Comparison of ENCODE assay signal across 27 cellular contexts in genomic region chr7:149822353-149822943, GRCh38. TPM values are rescaled to one million over a fixed set of nuclear protein-coding genes. Genes with fewer than 3 reads are reported as not detected.
DNase-seq lines count a peak whose midpoint lies in the region; ATAC-seq, FAIRE-seq and TF ChIP-seq lines count a peak whose summit lies in the region.
"Had no signal": no experiment of that assay in that cellular context is flagged by ENCODE, and none has a peak within 500 bp of the region (broad histone marks: within the 10 kb centered on the region; RNA-seq: fewer than 3 reads in every experiment).

No MANE protein-coding gene starts in this region.

- peak overlapping the region; percentile 76 for H3K4me2 ChIP-seq in HepG2 (ENCODE audit: low read depth, low read length)

- H3K27ac ChIP-seq in HepG2 (ENCODE audit: extremely low read length, insufficient read depth, low read length) (no peak overlapping the region), body of pancreas (no peak overlapping the region)
- H3K27ac ChIP-seq: ovary, vagina had no signal

- no peak overlapping the region for H2AFZ ChIP-seq in HepG2 (ENCODE audit: low read length)

- in situ Hi-C loops in HepG2 (cut with HindIII; ENCODE audit: extremely low pct_ligation_motif_present, low pct_unique_long_range_greater_than_20kb), result no loop called here

- H3K9me3 Mint-ChIP-seq in Caco-2 (ENCODE audit: unreplicated experiment) (no peaks in the 10 kb centered on the region), brain (no peaks in the 10 kb centered on the region)
- H3K9me3 Mint-ChIP-seq: activated B cell treated with CpG ODN at 0.5 μM for 24 hours; activated T-cell treated with anti-CD3 and anti-CD28 coated beads, Interleukin-2, amount 50 U/mL, for 4 hours; CD8-positive, alpha-beta T cell; naive thymus-derived CD4-positive, alpha-beta T cell had no signal

- 63% methylated on average over 9 of the region's 22 CpGs for WGBS in HepG2 (ENCODE audit: low lambda C conversion rate)
- WGBS in body of pancreas, 2 donors, result 65 to 82% methylated on average over 14 to 15 of the region's 22 CpGs

- POLR2A ChIA-PET in Caco-2 (lab: Charles Lee), result no interaction called here
- POLR2A ChIA-PET in HepG2 (lab: Yijun Ruan, JAX), result no interaction called here

- H3K9me3 ChIP-seq in Caco-2, result no peaks in the 10 kb centered on the region
- no peaks in the 10 kb centered on the region for H3K9me3 ChIP-seq in HepG2 (ENCODE audit: low read length)
- H3K9me3 ChIP-seq in body of pancreas, result no peaks in the 10 kb centered on the region
- H3K9me3 ChIP-seq: HAP-1, ovary, vagina had no signal

- TF ChIP-seq POLR2A in HepG2 (IDR thresholded peaks at IDR 0.05; ENCODE audit: insufficient read depth in 1 of 2, low read depth in 2 of 2, low read length in 2 of 2) (no peak), body of pancreas (IDR thresholded peaks at IDR 0.05) (no peak)

- no peak for TF ChIP-seq CTCF in Caco-2 (IDR thresholded peaks at IDR 0.05; ENCODE audit: insufficient read depth in 1 of 2, low read depth in 1 of 2, low read length in 1 of 2, severe bottlenecking in 1 of 2, unreplicated experiment in 1 of 2)
- TF ChIP-seq CTCF in brain (conservative IDR thresholded peaks at IDR 0.05), result no peak
- no peak for TF ChIP-seq CTCF in HepG2 (CRISPR knock-in tag; IDR thresholded peaks at IDR 0.05)
- TF ChIP-seq CTCF in body of pancreas (IDR thresholded peaks at IDR 0.05), result no peak

- BruUV-seq in Caco-2 (replicated peaks; lab: Mats Ljungman, UMichigan) (no TSS peak), HepG2 (replicated peaks; lab: Mats Ljungman, UMichigan) (no TSS peak)

- H3K79me2 ChIP-seq in HepG2 (ENCODE audit: insufficient read depth, low read length), result no peaks in the 10 kb centered on the region

- peaks cover 16% of the 10 kb centered on the region for H3K4me1 ChIP-seq in Caco-2
- peaks cover 15% of the 10 kb centered on the region for H3K4me1 ChIP-seq in HepG2 (ENCODE audit: insufficient read depth, low read length)
- H3K4me1 ChIP-seq in body of pancreas, result no peaks in the 10 kb centered on the region
- H3K4me1 ChIP-seq: HAP-1, vagina had no signal

- H3K4me3 ChIP-seq in Caco-2 (ENCODE audit: low read depth, low read length) (no peak overlapping the region), HepG2 (replicated peaks in 1 of 3; ENCODE audit: insufficient read depth in 1 of 3, low read depth in 2 of 3, low read length in 3 of 3) (peak overlapping the region; percentile 15 to 69 (median 35); a peak in 4 of 6 replicates), skeletal muscle cell (ENCODE audit: low read depth, low read length) (no peak overlapping the region), body of pancreas (no peak overlapping the region)
- H3K4me3 ChIP-seq: HAP-1, ovary, vagina had no signal

- DNase-seq in Caco-2, result no peak
- DNase-seq in HepG2 (ENCODE audit: low spot score), result no peak
- peak; percentile 25 for DNase-seq in skeletal muscle cell (ENCODE audit: low read depth)
- no peak for DNase-seq in body of pancreas
- no peak for DNase-seq in foreskin melanocyte
- DNase-seq: activated B cell treated with CpG ODN at 0.5 μM for 24 hours; activated naive CD4-positive, alpha-beta T cell treated with anti-CD3 and anti-CD28 coated beads, Interleukin-2, amount 50 U/mL, for 16 hours; activated T-cell treated with anti-CD3 and anti-CD28 coated beads, Interleukin-2, amount 50 U/mL, for 4 hours; CD8-positive, alpha-beta T cell; effector CD8-positive, alpha-beta T cell; GF-D8; hypothalamus; islet precursor cell; KBM-7; naive thymus-derived CD4-positive, alpha-beta T cell; NCI-H1436 treated with DMSO at 0.1 percent for 48 hours; NCI-H526 treated with DMSO at 0.1 percent for 48 hours; T-helper 9 cell had no signal

- H3K27me3 Mint-ChIP-seq in Caco-2 (ENCODE audit: insufficient read depth, unreplicated experiment) (no peaks in the 10 kb centered on the region), brain (no peaks in the 10 kb centered on the region)
- H3K27me3 Mint-ChIP-seq: activated B cell treated with CpG ODN at 0.5 μM for 24 hours; naive thymus-derived CD4-positive, alpha-beta T cell had no signal

- CTCF ChIA-PET in Caco-2 (lab: Charles Lee), result no interaction called here
- CTCF ChIA-PET in HepG2 (lab: Yijun Ruan, JAX; ENCODE audit: low intra/inter-chr PET ratio, low total read pairs), result no interaction called here

- FAIRE-seq in HepG2 (lab: Jason Lieb, UNC), result no peak
- FAIRE-seq: frontal cortex had no signal

- ATAC-seq in HepG2, result no peak
- no peak for ATAC-seq in body of pancreas
- no peak for ATAC-seq in HG02870 (IDR thresholded peaks at IDR 0.05; ENCODE audit: unreplicated experiment)
- ATAC-seq: activated T-cell treated with anti-CD3 and anti-CD28 coated beads, Interleukin-2, amount 50 U/mL, for 4 hours; CD8-positive, alpha-beta T cell; naive thymus-derived CD4-positive, alpha-beta T cell; sciatic nerve had no signal

- H3K36me3 Mint-ChIP-seq in Caco-2 (ENCODE audit: insufficient read depth, unreplicated experiment) (no peaks in the 10 kb centered on the region), brain (no peaks in the 10 kb centered on the region)
- H3K36me3 Mint-ChIP-seq: CD8-positive, alpha-beta T cell; naive thymus-derived CD4-positive, alpha-beta T cell had no signal

- H3K4me3 Mint-ChIP-seq in Caco-2 (ENCODE audit: unreplicated experiment), result no peak overlapping the region
- no peak overlapping the region for H3K4me3 Mint-ChIP-seq in brain
- H3K4me3 Mint-ChIP-seq: activated B cell treated with CpG ODN at 0.5 μM for 24 hours; activated T-cell treated with anti-CD3 and anti-CD28 coated beads, Interleukin-2, amount 50 U/mL, for 4 hours; CD8-positive, alpha-beta T cell; naive thymus-derived CD4-positive, alpha-beta T cell had no signal

- H3K4me1 Mint-ChIP-seq in Caco-2 (ENCODE audit: low read depth, unreplicated experiment) (peaks cover 9% of the 10 kb centered on the region), brain (peaks cover 11% of the 10 kb centered on the region)
- H3K4me1 Mint-ChIP-seq: activated B cell treated with CpG ODN at 0.5 μM for 24 hours; naive thymus-derived CD4-positive, alpha-beta T cell had no signal

- H3K36me3 ChIP-seq in Caco-2 (ENCODE audit: control insufficient read depth, insufficient read depth, low read length) (no peaks in the 10 kb centered on the region), HepG2 (replicated peaks in 1 of 2; ENCODE audit: control insufficient read depth in 1 of 2, insufficient read depth in 2 of 2, low read length in 2 of 2) (no peaks in the 10 kb centered on the region), body of pancreas (replicated peaks in 1 of 2; ENCODE audit: insufficient read depth in 1 of 2, low read depth in 2 of 2) (no peaks in the 10 kb centered on the region)
- H3K36me3 ChIP-seq: HAP-1, ovary, vagina had no signal

- no peak for TF ChIP-seq EP300 in HepG2 (IDR thresholded peaks at IDR 0.05; ENCODE audit: low read depth in 2 of 2, low read length in 2 of 2)
- TF ChIP-seq EP300 in HepG2 (CRISPR knock-in tag; IDR thresholded peaks at IDR 0.05; ENCODE audit: borderline replicate concordance), result no peak

- no peak for TF ChIP-seq RAD21 in HepG2 (CRISPR knock-in tag; IDR thresholded peaks at IDR 0.05)

- H3K27ac Mint-ChIP-seq in Caco-2 (ENCODE audit: unreplicated experiment), result peak overlapping the region; percentile 82
- peak overlapping the region in 3 of 5 experiments; percentile 11 to 79 (median 74) for H3K27ac Mint-ChIP-seq in brain
- H3K27ac Mint-ChIP-seq: activated B cell treated with CpG ODN at 0.5 μM for 24 hours; CD8-positive, alpha-beta T cell; naive thymus-derived CD4-positive, alpha-beta T cell had no signal

- peak overlapping the region; percentile 55 for H3K9ac ChIP-seq in HepG2 (ENCODE audit: insufficient read depth, low read depth, low read length)

- H3K27me3 ChIP-seq in Caco-2 (replicated peaks; ENCODE audit: control insufficient read depth, insufficient read depth, low read length) (no peaks in the 10 kb centered on the region), HepG2 (ENCODE audit: control insufficient read depth in 1 of 2, insufficient read depth in 2 of 2, low read length in 2 of 2) (peaks cover 3% of the 10 kb centered on the region in 2 experiments; a peak in 1 of 5 replicates), body of pancreas (no peaks in the 10 kb centered on the region)
- H3K27me3 ChIP-seq: ovary, vagina had no signal

- intact Hi-C loops in Caco-2 (cut with micrococcal nuclease; ENCODE audit: unreplicated experiment), result no loop called here
- intact Hi-C loops in HepG2 (cut with micrococcal nuclease; ENCODE audit: unreplicated experiment), result no loop called here
- intact Hi-C loops in body of pancreas (cut with DNase I), result no loop called here

- no peaks in the 10 kb centered on the region for H4K20me1 ChIP-seq in HepG2 (ENCODE audit: insufficient read depth, low read length)

RNA-seq across cellular contexts. Expression of gene ZNF862, which starts 15.7 kb away (rescaled TPM):
- total RNA-seq in Caco-2 (2022) (3.1 and 3.5 TPM in 2 replicates), HepG2 (2016; rRNA removed; fragmentation: Illumina TruSeq; extraction: Trizol) (0.89 and 1.0 TPM in 2 replicates), body of pancreas (10 to 100 TPM; 10.9 to 18.8 TPM)
- polyA plus RNA-seq in brain (ENCODE audit: insufficient read depth, low read depth, low replicate concordance) (10.0 TPM), HepG2 (2011; rRNA removed) (2.0 and 2.8 TPM in 2 replicates)
- 0.10 and 0.35 TPM in 2 replicates for total RNA-seq in HepG2 (2016; cell fraction: cytosol; rRNA removed; fragmentation: Illumina TruSeq; extraction: Trizol; ENCODE audit: low read depth)
- total RNA-seq in HepG2 (2016; cell fraction: insoluble cytoplasmic fraction; rRNA removed; fragmentation: Illumina TruSeq; extraction: Trizol), result 0.67 and 0.80 TPM in 2 replicates
- 0.46 and 0.55 TPM in 2 replicates for total RNA-seq in HepG2 (2016; cell fraction: membrane; rRNA removed; fragmentation: Illumina TruSeq; extraction: Trizol)
- total RNA-seq in HepG2 (2016; cell fraction: nucleus; rRNA removed; fragmentation: Illumina TruSeq; extraction: Trizol), result 2.0 TPM in 2 replicates
- polyA plus RNA-seq in HepG2 (2011; cell fraction: cytosol; rRNA removed), result 1.0 and 1.3 TPM in 2 replicates
- polyA plus RNA-seq in HepG2 (2011; cell fraction: nucleus; rRNA removed), result 7.1 and 8.7 TPM in 2 replicates
- 0.76 and 1.6 TPM in 2 replicates for polyA plus RNA-seq in HepG2 (2012)
- polyA plus RNA-seq in HepG2 (2016; cell fraction: cytosol; fragmentation: Illumina TruSeq; extraction: Trizol; ENCODE audit: low read depth), result 0.25 and 0.28 TPM in 2 replicates
- polyA plus RNA-seq in HepG2 (2016; cell fraction: insoluble cytoplasmic fraction; fragmentation: Illumina TruSeq; extraction: Trizol; ENCODE audit: low read depth), result 0.27 and 0.70 TPM in 2 replicates
- 0.29 and 0.43 TPM in 2 replicates for polyA plus RNA-seq in HepG2 (2016; cell fraction: membrane; fragmentation: Illumina TruSeq; extraction: Trizol; ENCODE audit: low read depth)
- 1.9 and 2.0 TPM in 2 replicates for polyA plus RNA-seq in HepG2 (2016; cell fraction: nucleus; fragmentation: Illumina TruSeq; extraction: Trizol; ENCODE audit: insufficient read depth, low read depth)
- polyA minus RNA-seq in HepG2 (2011; rRNA and poly(A)+ RNA removed; ENCODE audit: low replicate concordance), result 2.0 and 5.0 TPM in 2 replicates
- polyA minus RNA-seq in HepG2 (2011; cell fraction: cytosol; rRNA and poly(A)+ RNA removed), result 0.59 and 1.2 TPM in 2 replicates
- 6.6 and 10.3 TPM in 2 replicates for polyA minus RNA-seq in HepG2 (2011; cell fraction: nucleus; rRNA and poly(A)+ RNA removed)

RNA-seq across cellular contexts. Expression of gene ZNF467, which starts 49.1 kb away (rescaled TPM):
- total RNA-seq in Caco-2 (2022) (1.1 and 1.7 TPM in 2 replicates), HepG2 (2016; rRNA removed; fragmentation: Illumina TruSeq; extraction: Trizol) (not detected in 2 replicates), body of pancreas (10 to 100 TPM in 1 of 2 donors, 1 to 10 TPM in 1; 9.9 to 13.2 TPM)
- polyA plus RNA-seq in brain (ENCODE audit: insufficient read depth, low read depth, low replicate concordance) (9.1 TPM), HepG2 (2011; rRNA removed) (0.03 TPM in 1 of 2 replicates, not detected in the other)
- total RNA-seq in HepG2 (2016; cell fraction: cytosol; rRNA removed; fragmentation: Illumina TruSeq; extraction: Trizol; ENCODE audit: low read depth), result not detected in 2 replicates
- not detected in 2 replicates for total RNA-seq in HepG2 (2016; cell fraction: insoluble cytoplasmic fraction; rRNA removed; fragmentation: Illumina TruSeq; extraction: Trizol)
- total RNA-seq in HepG2 (2016; cell fraction: membrane; rRNA removed; fragmentation: Illumina TruSeq; extraction: Trizol), result not detected in 2 replicates
- total RNA-seq in HepG2 (2016; cell fraction: nucleus; rRNA removed; fragmentation: Illumina TruSeq; extraction: Trizol), result not detected in 2 replicates
- polyA plus RNA-seq in HepG2 (2011; cell fraction: cytosol; rRNA removed), result 0.01 and 0.04 TPM in 2 replicates
- polyA plus RNA-seq in HepG2 (2011; cell fraction: nucleus; rRNA removed), result 0.27 and 0.28 TPM in 2 replicates
- polyA plus RNA-seq in HepG2 (2012), result not detected in 2 replicates
- polyA plus RNA-seq in HepG2 (2016; cell fraction: cytosol; fragmentation: Illumina TruSeq; extraction: Trizol; ENCODE audit: low read depth), result 0.05 and 0.08 TPM in 2 replicates
- not detected in 2 replicates for polyA plus RNA-seq in HepG2 (2016; cell fraction: insoluble cytoplasmic fraction; fragmentation: Illumina TruSeq; extraction: Trizol; ENCODE audit: low read depth)
- polyA plus RNA-seq in HepG2 (2016; cell fraction: membrane; fragmentation: Illumina TruSeq; extraction: Trizol; ENCODE audit: low read depth), result not detected in 2 replicates
- polyA plus RNA-seq in HepG2 (2016; cell fraction: nucleus; fragmentation: Illumina TruSeq; extraction: Trizol; ENCODE audit: insufficient read depth, low read depth), result not detected in 2 replicates
- polyA minus RNA-seq in HepG2 (2011; rRNA and poly(A)+ RNA removed; ENCODE audit: low replicate concordance), result 0.06 TPM in 1 of 2 replicates, not detected in the other
- polyA minus RNA-seq in HepG2 (2011; cell fraction: cytosol; rRNA and poly(A)+ RNA removed), result not detected in 2 replicates
- polyA minus RNA-seq in HepG2 (2011; cell fraction: nucleus; rRNA and poly(A)+ RNA removed), result not detected in 2 replicates
- total RNA-seq: activated CD8-positive, alpha-beta memory T cell treated with anti-CD3 and anti-CD28 coated beads for 36 hours; RPMI7951 had no signal

RNA-seq across cellular contexts. Expression of gene ATP6V0E2, which starts 51.3 kb away (rescaled TPM):
- total RNA-seq in Caco-2 (2022) (41.6 and 53.9 TPM in 2 replicates), HepG2 (2016; rRNA removed; fragmentation: Illumina TruSeq; extraction: Trizol) (142 and 203 TPM in 2 replicates), body of pancreas (10 to 100 TPM; 24.1 TPM)
- polyA plus RNA-seq in brain (ENCODE audit: insufficient read depth, low read depth, low replicate concordance) (390 TPM), HepG2 (2011; rRNA removed) (32.9 and 36.8 TPM in 2 replicates)
- 120 and 162 TPM in 2 replicates for total RNA-seq in HepG2 (2016; cell fraction: cytosol; rRNA removed; fragmentation: Illumina TruSeq; extraction: Trizol; ENCODE audit: low read depth)
- 117 and 216 TPM in 2 replicates for total RNA-seq in HepG2 (2016; cell fraction: insoluble cytoplasmic fraction; rRNA removed; fragmentation: Illumina TruSeq; extraction: Trizol)
- 244 and 302 TPM in 2 replicates for total RNA-seq in HepG2 (2016; cell fraction: membrane; rRNA removed; fragmentation: Illumina TruSeq; extraction: Trizol)
- total RNA-seq in HepG2 (2016; cell fraction: nucleus; rRNA removed; fragmentation: Illumina TruSeq; extraction: Trizol), result 121 and 139 TPM in 2 replicates
- polyA plus RNA-seq in HepG2 (2011; cell fraction: cytosol; rRNA removed), result 39.7 and 73.9 TPM in 2 replicates
- 47.4 and 51.5 TPM in 2 replicates for polyA plus RNA-seq in HepG2 (2011; cell fraction: nucleus; rRNA removed)
- 44.9 and 47.0 TPM in 2 replicates for polyA plus RNA-seq in HepG2 (2012)
- polyA plus RNA-seq in HepG2 (2016; cell fraction: cytosol; fragmentation: Illumina TruSeq; extraction: Trizol; ENCODE audit: low read depth), result 173 and 241 TPM in 2 replicates
- 167 and 202 TPM in 2 replicates for polyA plus RNA-seq in HepG2 (2016; cell fraction: insoluble cytoplasmic fraction; fragmentation: Illumina TruSeq; extraction: Trizol; ENCODE audit: low read depth)
- 293 and 346 TPM in 2 replicates for polyA plus RNA-seq in HepG2 (2016; cell fraction: membrane; fragmentation: Illumina TruSeq; extraction: Trizol; ENCODE audit: low read depth)
- 253 and 256 TPM in 2 replicates for polyA plus RNA-seq in HepG2 (2016; cell fraction: nucleus; fragmentation: Illumina TruSeq; extraction: Trizol; ENCODE audit: insufficient read depth, low read depth)
- polyA minus RNA-seq in HepG2 (2011; rRNA and poly(A)+ RNA removed; ENCODE audit: low replicate concordance), result 0.58 and 74.0 TPM in 2 replicates
- 30.3 and 36.1 TPM in 2 replicates for polyA minus RNA-seq in HepG2 (2011; cell fraction: cytosol; rRNA and poly(A)+ RNA removed)
- polyA minus RNA-seq in HepG2 (2011; cell fraction: nucleus; rRNA and poly(A)+ RNA removed), result 14.4 and 15.7 TPM in 2 replicates

Comparison
In these comparisons a context has a peak if more than half of its experiments do, and no peak if none do; other contexts are left out.
1. H3K4me3 ChIP-seq: peak in HepG2 (3 of 3); none in Caco-2 (single experiment), skeletal muscle cell (single experiment) and body of pancreas (0 of 2).